Comparison of ENCODE assay signal across 23 cellular contexts in the genomic region with DNA sequence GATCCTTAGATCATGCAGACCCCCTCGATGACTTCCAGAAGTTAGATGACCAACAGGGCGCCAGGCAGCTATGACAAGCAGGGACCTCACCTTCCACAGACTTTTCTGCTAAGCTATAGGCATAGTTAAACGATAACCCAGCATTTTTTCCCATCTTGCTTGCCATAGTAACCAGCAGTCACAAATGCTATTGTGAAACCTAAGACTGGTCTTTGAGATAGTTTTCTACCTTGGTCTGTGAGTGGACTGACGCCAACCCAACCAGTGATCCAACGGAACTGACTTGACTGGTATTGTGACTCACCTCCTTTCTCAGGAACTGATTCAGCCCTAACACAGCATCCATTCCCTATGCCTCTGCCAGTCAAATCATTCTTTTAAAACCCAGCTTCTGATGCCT.
DNase-seq lines count a peak whose midpoint lies in the region; ATAC-seq and TF ChIP-seq lines count a peak whose summit lies in the region.
"Had no signal": no experiment of that assay in that cellular context is flagged by ENCODE, and none has a peak within 500 bp of the region (broad histone marks: within the 10 kb centered on the region; RNA-seq: fewer than 3 reads in every experiment).

No MANE protein-coding gene starts in this region.

- peaks cover 5% of the 10 kb centered on the region for H3F3A ChIP-seq in SK-N-SH (replicated peaks; ENCODE audit: insufficient read depth)

- no peak for TF ChIP-seq POLR2A in uterus (IDR thresholded peaks at IDR 0.05)

- H3K4me2 ChIP-seq in SK-N-SH: no peak overlapping the region

- POLR2A ChIA-PET in SK-N-SH (lab: Yijun Ruan, JAX) (no interaction called here), RWPE1 (lab: Yijun Ruan, JAX; ENCODE audit: low non-redundant PET) (no interaction called here)

- H3K27ac ChIP-seq in SK-N-SH (ENCODE audit: low read depth in 2 of 2, low read length in 1 of 2) (peak overlapping the region in 1 of 2 experiments; percentile 30; a peak in 1 of 4 replicates), RWPE1 (no peak overlapping the region), uterus (no peak overlapping the region)
- H3K27ac ChIP-seq: C4-2B, heart left ventricle, psoas muscle, upper lobe of right lung had no signal

- TF ChIP-seq CTCF in SK-N-SH (IDR thresholded peaks at IDR 0.05) (no peak), RWPE1 (conservative IDR thresholded peaks at IDR 0.05; ENCODE audit: low read depth) (no peak), epithelial cell of proximal tubule (conservative IDR thresholded peaks at IDR 0.05; ENCODE audit: low read depth, low read length) (no peak), uterus (IDR thresholded peaks at IDR 0.05) (no peak)

- TF ChIP-seq RAD21 in SK-N-SH (IDR thresholded peaks at IDR 0.05; ENCODE audit: low read length): no peak

- no peaks in the 10 kb centered on the region for H3K79me2 ChIP-seq in SK-N-SH (ENCODE audit: insufficient read depth)

- H3K36me3 ChIP-seq in SK-N-SH (replicated peaks in 1 of 2; ENCODE audit: control insufficient read depth in 1 of 2, insufficient read depth in 2 of 2, low read length in 1 of 2) (no peaks in the 10 kb centered on the region), uterus (no peaks in the 10 kb centered on the region)
- H3K36me3 ChIP-seq: heart left ventricle, upper lobe of right lung had no signal

- H3K27me3 ChIP-seq in SK-N-SH (ENCODE audit: insufficient read depth) (no peaks in the 10 kb centered on the region), uterus (no peaks in the 10 kb centered on the region)
- H3K27me3 ChIP-seq: heart left ventricle, upper lobe of right lung had no signal

- no peak for DNase-seq in SK-N-SH
- DNase-seq in RWPE1 (ENCODE audit: low spot score): peak; percentile 73
- DNase-seq in epithelial cell of proximal tubule (ENCODE audit: low read depth): peak; percentile 67
- DNase-seq in skeletal muscle cell (ENCODE audit: low read depth): peak; percentile 8
- DNase-seq in uterus: no peak
- no peak for DNase-seq in GM19238 (ENCODE audit: insufficient read length, low spot score)
- no peak for DNase-seq in stimulated activated CD4-positive, alpha-beta T cell treated with anti-CD3 and anti-CD28 coated beads, Interleukin-1b, Interleukin-23, amount 100 ng/mL, for 48 hours
- DNase-seq: activated CD4-positive, alpha-beta T cell treated with anti-CD3 and anti-CD28 coated beads, Interleukin-2, amount 10 ng/mL, durations not matched to agents 7 days and 5 days; activated naive CD4-positive, alpha-beta T cell; aorta; cortex of kidney; DMS79; H7; heart left ventricle; MM.1S; natural killer cell; NCI-H1694 treated with DMSO at 0.1 percent for 48 hours; NCI-H446; psoas muscle; stimulated activated CD4-positive, alpha-beta T cell treated with anti-CD3 and anti-CD28 coated beads, Interleukin-15, amount 100 ng/mL, for 24 hours; upper lobe of right lung had no signal

- intact Hi-C loops in uterus (cut with DNase I; ENCODE audit: low total_unique reads): no loop called here

- H3K4me3 ChIP-seq in SK-N-SH (ENCODE audit: low read depth in 2 of 2, low read length in 1 of 2): no peak overlapping the region
- no peak overlapping the region for H3K4me3 ChIP-seq in epithelial cell of proximal tubule (ENCODE audit: low read depth, low read length)
- no peak overlapping the region for H3K4me3 ChIP-seq in skeletal muscle cell (ENCODE audit: low read depth, low read length)
- no peak overlapping the region for H3K4me3 ChIP-seq in uterus
- H3K4me3 ChIP-seq: heart left ventricle, psoas muscle, upper lobe of right lung had no signal

- H3K4me1 ChIP-seq in SK-N-SH (ENCODE audit: control insufficient read depth in 1 of 2, insufficient read depth in 2 of 2, low read depth in 1 of 2, low read length in 1 of 2) (no peaks in the 10 kb centered on the region; a peak in 1 of 4 replicates), uterus (no peaks in the 10 kb centered on the region)
- H3K4me1 ChIP-seq: heart left ventricle, psoas muscle, upper lobe of right lung had no signal

- no peak for ATAC-seq in SK-N-SH treated with all-trans-retinoic acid at 6 μM for 48 hours
- ATAC-seq: heart left ventricle, natural killer cell, psoas muscle, upper lobe of right lung had no signal

- H3K9me3 ChIP-seq in SK-N-SH (no peaks in the 10 kb centered on the region; the same call in 1 of the 2 replicates), uterus (no peaks in the 10 kb centered on the region)
- H3K9me3 ChIP-seq: psoas muscle, upper lobe of right lung had no signal

- H2AFZ ChIP-seq in SK-N-SH (ENCODE audit: low read depth): no peak overlapping the region

- TF ChIP-seq EP300 in SK-N-SH (IDR thresholded peaks at IDR 0.05; ENCODE audit: borderline replicate concordance in 1 of 2, low read depth in 1 of 2, low read length in 1 of 2): no peak

- no peaks in the 10 kb centered on the region for H3K9me2 ChIP-seq in SK-N-SH

- H3K9ac ChIP-seq in SK-N-SH: no peak overlapping the region

- CTCF ChIA-PET in SK-N-SH (lab: Yijun Ruan, JAX): no interaction called here
- CTCF ChIA-PET in RWPE1 (lab: Yijun Ruan, JAX): no interaction called here

- no peaks in the 10 kb centered on the region for H4K20me1 ChIP-seq in SK-N-SH (ENCODE audit: insufficient read depth)

- 14% methylated on average over 5 of the region's 5 CpGs for WGBS in SK-N-SH (ENCODE audit: low lambda C conversion rate)

TF ChIP-seq in SK-N-SH, 30 proteins besides CTCF, POLR2A, EP300 and RAD21:
- peak; percentile 17; the same call in 1 of the 2 replicates for TF ChIP-seq FOSL2 (IDR thresholded peaks at IDR 0.05; ENCODE audit: borderline replicate concordance, low read depth)
- TF ChIP-seq EZH2phosphoT487 (IDR thresholded peaks at IDR 0.05; ENCODE audit: borderline replicate concordance, low read depth): no peak

TF ChIP-seq in SK-N-SH treated with all-trans-retinoic acid at 6 μM for 48 hours, 23 proteins besides CTCF, POLR2A, EP300 and RAD21:
- TF ChIP-seq CSDC2 (CRISPR knock-in tag; IDR thresholded peaks at IDR 0.05) (no peak), RARB (CRISPR knock-in tag; IDR thresholded peaks at IDR 0.05) (no peak), ZNF8 (CRISPR knock-in tag; IDR thresholded peaks at IDR 0.05) (no peak), ZC3H10 (CRISPR knock-in tag; IDR thresholded peaks at IDR 0.05) (no peak), SNAI2 (CRISPR knock-in tag; IDR thresholded peaks at IDR 0.05) (no peak), TOX (CRISPR knock-in tag; IDR thresholded peaks at IDR 0.05; ENCODE audit: borderline replicate concordance) (no peak), ISL1 (CRISPR knock-in tag; IDR thresholded peaks at IDR 0.05) (no peak), GLIS3 (CRISPR knock-in tag; IDR thresholded peaks at IDR 0.05) (no peak), PATZ1 (CRISPR knock-in tag; IDR thresholded peaks at IDR 0.05; ENCODE audit: borderline replicate concordance) (no peak)
- TF ChIP-seq, protein P1, sequence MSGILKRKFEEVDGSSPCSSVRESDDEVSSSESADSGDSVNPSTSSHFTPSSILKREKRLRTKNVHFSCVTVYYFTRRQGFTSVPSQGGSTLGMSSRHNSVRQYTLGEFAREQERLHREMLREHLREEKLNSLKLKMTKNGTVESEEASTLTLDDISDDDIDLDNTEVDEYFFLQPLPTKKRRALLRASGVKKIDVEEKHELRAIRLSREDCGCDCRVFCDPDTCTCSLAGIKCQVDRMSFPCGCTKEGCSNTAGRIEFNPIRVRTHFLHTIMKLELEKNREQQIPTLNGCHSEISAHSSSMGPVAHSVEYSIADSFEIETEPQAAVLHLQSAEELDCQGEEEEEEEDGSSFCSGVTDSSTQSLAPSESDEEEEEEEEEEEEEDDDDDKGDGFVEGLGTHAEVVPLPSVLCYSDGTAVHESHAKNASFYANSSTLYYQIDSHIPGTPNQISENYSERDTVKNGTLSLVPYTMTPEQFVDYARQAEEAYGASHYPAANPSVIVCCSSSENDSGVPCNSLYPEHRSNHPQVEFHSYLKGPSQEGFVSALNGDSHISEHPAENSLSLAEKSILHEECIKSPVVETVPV (CRISPR knock-in tag; IDR thresholded peaks at IDR 0.05): no peak
TF ChIP-seq in SK-N-SH treated with all-trans-retinoic acid at 6 μM for 48 hours: peak in this region for 0.

Comparison
In these comparisons a context has a peak if more than half of its experiments do, and no peak if none do; other contexts are left out.
1. DNase-seq: peak in RWPE1 (single experiment), epithelial cell of proximal tubule (single experiment) and skeletal muscle cell (single experiment); none in SK-N-SH (single experiment), uterus (0 of 2), GM19238 (single experiment) and stimulated activated CD4-positive, alpha-beta T cell treated with anti-CD3 and anti-CD28 coated beads, Interleukin-1b, Interleukin-23, amount 100 ng/mL, for 48 hours (single experiment).